Comparison of ENCODE assay signal across 19 cellular contexts in genomic region chr20:40763646-40764295, GRCh38.
DNase-seq lines count a peak whose midpoint lies in the region; ATAC-seq and TF ChIP-seq lines count a peak whose summit lies in the region.
"Had no signal": no experiment of that assay in that cellular context is flagged by ENCODE, and none has a peak within 500 bp of the region (broad histone marks: within the 10 kb centered on the region; RNA-seq: fewer than 3 reads in every experiment).

No MANE protein-coding gene starts in this region.

- H3K9me3 ChIP-seq in lower lobe of right lung: no peaks in the 10 kb centered on the region
- H3K9me3 ChIP-seq: BE2C, breast epithelium, right atrium auricular region had no signal

- intact Hi-C loops in posterior cingulate gyrus (cut with DNase I): no loop called here
- intact Hi-C loops in lower lobe of right lung (cut with DNase I): no loop called here

- H3K4me1 ChIP-seq in lower lobe of right lung: no peaks in the 10 kb centered on the region
- H3K4me1 ChIP-seq: BE2C, breast epithelium, right atrium auricular region had no signal

- H3K4me3 ChIP-seq in astrocyte of the cerebellum (ENCODE audit: low read depth, low read length) (no peak overlapping the region), fibroblast of villous mesenchyme (ENCODE audit: low read depth, low read length) (no peak overlapping the region), lower lobe of right lung (no peak overlapping the region)
- H3K4me3 ChIP-seq: breast epithelium, right atrium auricular region had no signal

- in situ Hi-C loops in astrocyte of the cerebellum (cut with HindIII; ENCODE audit: low sequenced_read_pairs): no loop called here

- DNase-seq in GM03348 (ENCODE audit: low spot score) (peak; percentile 21), astrocyte of the cerebellum (ENCODE audit: low read depth) (peak; percentile 32), fibroblast of villous mesenchyme (ENCODE audit: low read depth) (peak; percentile 3), posterior cingulate gyrus (peak; percentile 51 to 92 (median 64)), activated gamma-delta T cell treated with Interleukin-2 at 50 U/mL for 16 hours (no peak), NCI-H187 treated with DMSO at 0.1 percent for 48 hours (lab: John Stamatoyannopoulos, UW) (no peak), lower lobe of right lung (no peak)
- no peak for DNase-seq in effector CD8-positive, alpha-beta T cell (lab: John Stamatoyannopoulos, UW)
- DNase-seq: activated CD4-positive, alpha-beta T cell treated with anti-CD3 and anti-CD28 coated beads for 36 hours; activated CD8-positive, alpha-beta memory T cell treated with anti-CD3 and anti-CD28 coated beads, Interleukin-2, amount 50 U/mL, for 4 hours; BE2C; immature natural killer cell; mesendoderm; NCI-H1436; NCI-H226; SHP77 treated with DMSO at 0.1 percent for 48 hours had no signal

- no peak for ATAC-seq in lower lobe of right lung
- ATAC-seq: activated CD4-positive, alpha-beta T cell treated with anti-CD3 and anti-CD28 coated beads for 36 hours; HCT116 had no signal

- TF ChIP-seq CTCF in astrocyte of the cerebellum (IDR thresholded peaks at IDR 0.05; ENCODE audit: low read depth, low read length, missing control alignments): no peak
- TF ChIP-seq CTCF in fibroblast of villous mesenchyme (IDR thresholded peaks at IDR 0.05; ENCODE audit: insufficient read depth, low read depth, low read length): no peak
- TF ChIP-seq CTCF in lower lobe of right lung (IDR thresholded peaks at IDR 0.05): no peak

- H3K27ac ChIP-seq in lower lobe of right lung: no peak overlapping the region
- H3K27ac ChIP-seq: breast epithelium, right atrium auricular region had no signal

- H3K36me3 ChIP-seq in lower lobe of right lung: no peaks in the 10 kb centered on the region
- H3K36me3 ChIP-seq: BE2C, breast epithelium, right atrium auricular region had no signal

- H3K27me3 ChIP-seq in lower lobe of right lung (ENCODE audit: low read depth): no peaks in the 10 kb centered on the region
- H3K27me3 ChIP-seq: breast epithelium, right atrium auricular region had no signal

Comparison
In these comparisons a context has a peak if more than half of its experiments do, and no peak if none do; other contexts are left out.
1. DNase-seq: peak in GM03348 (single experiment), astrocyte of the cerebellum (single experiment), fibroblast of villous mesenchyme (single experiment) and posterior cingulate gyrus (10 of 10); none in activated gamma-delta T cell treated with Interleukin-2 at 50 U/mL for 16 hours (single experiment), NCI-H187 treated with DMSO at 0.1 percent for 48 hours (single experiment), lower lobe of right lung (single experiment) and effector CD8-positive, alpha-beta T cell (single experiment).